Comparison of ENCODE assay signal across 8 cellular contexts in genomic region chr16:10579965-10580918, GRCh38. TPM values are rescaled to one million over a fixed set of nuclear protein-coding genes. Genes with fewer than 3 reads are reported as not detected.
DNase-seq lines count a peak whose midpoint lies in the region; ATAC-seq and TF ChIP-seq lines count a peak whose summit lies in the region.

EMP2 (minus strand) TSS chr16:10580598; CDS start chr16:10547617, 32,981 bp downstream.

- H3K27ac ChIP-seq in right cardiac atrium (ENCODE audit: low read length) = peak within 1 kb of the TSS; percentile 85

- ATAC-seq in right cardiac atrium = peak; percentile 93 to 94
- ATAC-seq in GM21367 (IDR thresholded peaks at IDR 0.05; ENCODE audit: unreplicated experiment) = no peak

- in situ Hi-C loops in astrocyte of the spinal cord (cut with HindIII; ENCODE audit: low sequenced_read_pairs) = no loop called here

- H3K4me3 ChIP-seq in NB4 (ENCODE audit: low read depth, low read length) (no peak within 1 kb of the TSS), astrocyte of the spinal cord (ENCODE audit: low read depth, low read length) (peak within 1 kb of the TSS; percentile 73), right cardiac atrium (ENCODE audit: low read length) (peak within 1 kb of the TSS; percentile 63)

- WGBS in right cardiac atrium = under 1% methylated on average over 92 of the region's 92 CpGs

- TF ChIP-seq CTCF in NB4 (IDR thresholded peaks at IDR 0.05; ENCODE audit: low read depth, low read length) = no peak
- peak; percentile 72 for TF ChIP-seq CTCF in astrocyte of the spinal cord (IDR thresholded peaks at IDR 0.05; ENCODE audit: low read depth, low read length)

- intact Hi-C loops in right cardiac atrium (cut with DNase I) = loop anchor here (2.0 to 10.0 kb wide), 5 partner anchors 37 to 157 kb away; no protein-coding TSS in a partner anchor

- H3K9me3 ChIP-seq in right cardiac atrium (ENCODE audit: control insufficient read depth, low read length) = no peaks in the 10 kb centered on the region

- no peaks in the 10 kb centered on the region for H3K27me3 ChIP-seq in right cardiac atrium (ENCODE audit: control insufficient read depth, insufficient read depth)

- peaks cover 15% of the 10 kb centered on the region for H3K4me1 ChIP-seq in right cardiac atrium (ENCODE audit: control insufficient read depth, insufficient read depth, low read length)

- DNase-seq in ELF-1 (ENCODE audit: low read depth, low spot score) = peak; percentile 86
- DNase-seq in NB4 (ENCODE audit: low read depth) = peak; percentile 11
- peak; percentile 68 for DNase-seq in astrocyte of the spinal cord (ENCODE audit: low read depth, low spot score)
- DNase-seq in right cardiac atrium = peak; percentile 88 to 95 (median 94)
- peak; percentile 8 for DNase-seq in renal cortical epithelial cell (ENCODE audit: low read depth)
- no peak for DNase-seq in activated effector memory CD4-positive, alpha-beta T cell treated with Interleukin-2 at 50 U/mL for 16 hours
- DNase-seq in SKM-1 treated with dmso at 0.1 percent for 144 hours (lab: John Stamatoyannopoulos, UW; ENCODE audit: unreplicated experiment) = no peak

- no peak for TF ChIP-seq POLR2A in NB4 (IDR thresholded peaks at IDR 0.05; ENCODE audit: extremely low read depth, insufficient read length)

RNA-seq across cellular contexts. Expression of gene EMP2, which starts in this region (rescaled TPM):
- total RNA-seq in right cardiac atrium (10 to 100 TPM; 66.0 to 85.0 (median 74.3) TPM), renal cortical epithelial cell (0.45 and 3.0 TPM in 2 replicates)
- 34.4 TPM for polyA plus RNA-seq in right cardiac atrium

Comparison
In these comparisons a context has a peak if more than half of its experiments do, and no peak if none do; other contexts are left out.
1. RNA of gene EMP2 (total RNA-seq): 66.0 to 85.0 TPM in right cardiac atrium; 0.45 to 3.0 TPM in renal cortical epithelial cell; every median in the first group is over 10 times any median in the second.
2. DNase-seq: peak in ELF-1 (single experiment), NB4 (single experiment), astrocyte of the spinal cord (single experiment), right cardiac atrium (3 of 3) and renal cortical epithelial cell (single experiment); none in activated effector memory CD4-positive, alpha-beta T cell treated with Interleukin-2 at 50 U/mL for 16 hours (single experiment) and SKM-1 treated with dmso at 0.1 percent for 144 hours (single experiment).